ENCODE assay signal across 8 cellular contexts in the genomic region with DNA sequence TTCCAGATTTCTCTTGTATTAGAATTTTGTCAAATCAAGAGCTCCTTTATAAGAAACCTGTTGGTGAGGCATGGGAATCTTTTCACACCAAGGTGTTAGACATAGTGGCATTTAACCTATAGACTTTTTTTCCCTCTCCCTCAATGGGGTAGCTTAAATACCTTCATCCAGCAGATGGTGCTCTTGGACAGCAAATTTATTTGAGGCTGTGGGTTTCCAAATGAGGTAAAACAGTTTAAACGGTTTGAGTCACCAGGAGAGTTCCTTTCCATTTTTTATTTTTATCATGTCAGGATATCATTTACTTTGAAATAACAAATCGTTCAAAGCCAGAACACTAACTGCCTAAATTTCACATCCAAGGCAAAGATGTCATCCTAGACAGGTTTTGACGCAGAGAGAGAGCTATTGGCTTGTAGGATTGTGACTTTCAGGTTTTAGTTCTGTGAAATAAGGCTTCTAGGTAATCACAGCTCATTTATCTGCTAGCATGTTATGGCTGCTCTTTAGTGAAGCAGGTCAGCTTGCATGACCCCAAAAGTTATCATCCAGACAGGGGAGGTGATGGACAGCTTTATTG.
A peak's percentile ranks its signal among the peaks of the same experiment; 100 is the strongest.
DNase-seq lines count a peak whose midpoint lies in the region; ATAC-seq and TF ChIP-seq lines count a peak whose summit lies in the region.

No MANE protein-coding gene starts in this region.

- H3K36me3 Mint-ChIP-seq in activated B cell treated with CpG ODN at 0.5 μM for 24 hours (ENCODE audit: low read depth) = peaks cover 64% of the 10 kb centered on the region

- H3K4me3 Mint-ChIP-seq in activated B cell treated with CpG ODN at 0.5 μM for 24 hours = no peak overlapping the region

- CTCF ChIA-PET in activated B cell treated with CpG ODN at 0.5 μM for 24 hours (lab: Charles Lee) = interaction anchor here (0.6 to 1.8 kb wide), 27 partner anchors 9 to 746 kb away, joined by 3 to 10 read pairs (median 3); no protein-coding TSS in a partner anchor

- peaks cover 2% of the 10 kb centered on the region for H3K9me3 Mint-ChIP-seq in activated B cell treated with CpG ODN at 0.5 μM for 24 hours

- H3K4me3 ChIP-seq in fibroblast of the aortic adventitia (ENCODE audit: low read depth, low read length) = no peak overlapping the region

- POLR2A ChIA-PET in activated B cell treated with CpG ODN at 0.5 μM for 24 hours (lab: Charles Lee) = interaction anchor here (0.5 to 1.1 kb wide), 5 partner anchors 69 to 292 kb away, joined by 3 to 6 read pairs (median 4); no protein-coding TSS in a partner anchor

- intact Hi-C loops in activated B cell treated with CpG ODN at 0.5 μM for 24 hours (cut with micrococcal nuclease) = loop anchor here (1.0 kb wide), 2 partner anchors 225 to 242 kb away; no protein-coding TSS in a partner anchor

- DNase-seq in D341Med (ENCODE audit: low spot score) (peak; percentile 50), NCI-H146 treated with DMSO at 0.1 percent for 48 hours (lab: John Stamatoyannopoulos, UW; ENCODE audit: unreplicated experiment) (peak; percentile 54), activated B cell treated with CpG ODN at 0.5 μM for 24 hours (no peak), fibroblast of the aortic adventitia (ENCODE audit: low read depth) (peak; percentile 66), renal cortical epithelial cell (ENCODE audit: low read depth) (peak; percentile 43)

- H3K27ac Mint-ChIP-seq in activated B cell treated with CpG ODN at 0.5 μM for 24 hours = no peak overlapping the region

- H3K4me1 Mint-ChIP-seq in activated B cell treated with CpG ODN at 0.5 μM for 24 hours = peaks cover 14% of the 10 kb centered on the region

- no peaks in the 10 kb centered on the region for H3K27me3 Mint-ChIP-seq in activated B cell treated with CpG ODN at 0.5 μM for 24 hours

- ATAC-seq in GM18907 (IDR thresholded peaks at IDR 0.05; ENCODE audit: unreplicated experiment) = peak; percentile 60
- ATAC-seq in activated B cell treated with CpG ODN at 0.5 μM for 24 hours (ENCODE audit: low read depth) = peak; percentile 42
- no peak for ATAC-seq in GM21825 (IDR thresholded peaks at IDR 0.05; ENCODE audit: unreplicated experiment)
- ATAC-seq in HG03095 (IDR thresholded peaks at IDR 0.05; ENCODE audit: unreplicated experiment) = no peak

- no peak for TF ChIP-seq CTCF in activated B cell treated with CpG ODN at 0.5 μM for 24 hours (IDR thresholded peaks at IDR 0.05)
- TF ChIP-seq CTCF in fibroblast of the aortic adventitia (IDR thresholded peaks at IDR 0.05; ENCODE audit: insufficient read depth, low read length) = peak; percentile 63

Comparison
In these comparisons a context has a peak if more than half of its experiments do, and no peak if none do; other contexts are left out.
1. ATAC-seq: peak in GM18907 (single experiment) and activated B cell treated with CpG ODN at 0.5 μM for 24 hours (single experiment); none in GM21825 (single experiment) and HG03095 (single experiment).